Comparison of ENCODE assay signal across 18 cellular contexts in the genomic region with DNA sequence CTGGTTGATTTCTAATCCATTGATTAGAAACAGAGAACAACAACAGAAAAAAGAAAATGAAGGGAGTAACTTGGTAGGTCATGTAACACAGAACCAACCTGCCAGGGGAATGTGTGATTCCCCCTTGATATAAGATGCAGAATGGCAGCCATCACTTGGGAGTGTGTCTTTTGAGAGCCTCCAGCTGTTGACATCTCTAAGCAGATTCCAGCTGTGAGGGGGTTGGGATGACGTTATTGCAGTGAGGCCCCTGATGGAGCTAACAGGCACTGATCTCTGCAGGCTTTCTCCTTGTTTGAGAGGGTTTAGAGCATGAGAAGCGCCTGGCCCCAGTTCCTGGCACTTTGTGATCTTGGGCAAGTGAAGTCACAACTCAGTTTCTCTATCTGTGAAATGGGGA.
DNase-seq lines count a peak whose midpoint lies in the region; TF ChIP-seq lines count a peak whose summit lies in the region.
"Had no signal": no experiment of that assay in that cellular context is flagged by ENCODE, and none has a peak within 500 bp of the region (broad histone marks: within the 10 kb centered on the region; RNA-seq: fewer than 3 reads in every experiment).

No MANE protein-coding gene starts in this region.

- no peak overlapping the region for H2BK120ac ChIP-seq in mesenchymal stem cell (ENCODE audit: low read depth, low read length)

- no peaks in the 10 kb centered on the region for H3K36me3 ChIP-seq in adipocyte (ENCODE audit: control insufficient read depth, insufficient read depth, low read length, severe bottlenecking)
- no peaks in the 10 kb centered on the region for H3K36me3 ChIP-seq in mesenchymal stem cell (ENCODE audit: control insufficient read depth in 1 of 2, insufficient read depth in 2 of 2, low read depth in 1 of 2, low read length in 2 of 2)
- H3K36me3 ChIP-seq in hepatocyte (replicated peaks; ENCODE audit: insufficient read depth, low read depth), result no peaks in the 10 kb centered on the region
- H3K36me3 ChIP-seq: BE2C had no signal

- peaks cover 19% of the 10 kb centered on the region for H3K4me1 ChIP-seq in adipocyte (ENCODE audit: control insufficient read depth, insufficient read depth, low read length)
- peaks cover 5% of the 10 kb centered on the region for H3K4me1 ChIP-seq in mesenchymal stem cell (ENCODE audit: control insufficient read depth, insufficient read depth, low read depth, low read length)
- H3K4me1 ChIP-seq in hepatocyte (ENCODE audit: insufficient read depth), result no peaks in the 10 kb centered on the region
- H3K4me1 ChIP-seq: BE2C had no signal

- TF ChIP-seq CTCF in hepatocyte (IDR thresholded peaks at IDR 0.05; ENCODE audit: poor library complexity), result no peak

- H3K27me3 ChIP-seq in adipocyte (replicated peaks; ENCODE audit: control insufficient read depth, insufficient read depth, low read length) (no peaks in the 10 kb centered on the region), mesenchymal stem cell (ENCODE audit: control insufficient read depth in 1 of 2, insufficient read depth in 1 of 2, low read length in 2 of 2) (no peaks in the 10 kb centered on the region), hepatocyte (no peaks in the 10 kb centered on the region)
- H3K27me3 ChIP-seq: BE2C had no signal

- H3K23ac ChIP-seq in mesenchymal stem cell (ENCODE audit: low read length in 2 of 2), result no peak overlapping the region

- no peak overlapping the region for H3K4me3 ChIP-seq in adipocyte (ENCODE audit: low read length)
- H3K4me3 ChIP-seq in mesenchymal stem cell (ENCODE audit: insufficient read depth in 1 of 2, low read depth in 1 of 2, low read length in 2 of 2), result no peak overlapping the region
- no peak overlapping the region for H3K4me3 ChIP-seq in hepatocyte
- H3K4me3 ChIP-seq: GM12878 had no signal

- no peaks in the 10 kb centered on the region for H4K20me1 ChIP-seq in hepatocyte (ENCODE audit: insufficient read depth, poor library complexity, severe bottlenecking)

- H3K9ac ChIP-seq in adipocyte (ENCODE audit: low read length) (no peak overlapping the region), mesenchymal stem cell (ENCODE audit: low read length) (peak overlapping the region; percentile 69)

- peaks cover 4% of the 10 kb centered on the region for H3K79me1 ChIP-seq in mesenchymal stem cell (replicated peaks; ENCODE audit: low read length, poor library complexity, severe bottlenecking)

- H2BK12ac ChIP-seq in mesenchymal stem cell (ENCODE audit: low read length in 2 of 2), result no peak overlapping the region

- no peaks in the 10 kb centered on the region for H3K9me2 ChIP-seq in hepatocyte (replicated peaks; ENCODE audit: insufficient read depth)

- 68% methylated on average over 2 of the region's 2 CpGs for WGBS in mesenchymal stem cell
- 72% methylated on average over 2 of the region's 2 CpGs for WGBS in hepatocyte (ENCODE audit: low lambda C conversion rate, missing lambda C conversion rate)

- H3K9me3 ChIP-seq in adipocyte (ENCODE audit: control insufficient read depth, low read length) (no peaks in the 10 kb centered on the region), mesenchymal stem cell (ENCODE audit: control insufficient read depth, low read length) (no peaks in the 10 kb centered on the region), hepatocyte (ENCODE audit: low read depth) (no peaks in the 10 kb centered on the region)
- H3K9me3 ChIP-seq: BE2C had no signal

- H3K27ac ChIP-seq in mesenchymal stem cell (ENCODE audit: low read length, poor library complexity, severe bottlenecking) (no peak overlapping the region), hepatocyte (no peak overlapping the region)

- no peak overlapping the region for H2BK5ac ChIP-seq in mesenchymal stem cell (ENCODE audit: low read depth, low read length, poor library complexity, severe bottlenecking)

- H2AFZ ChIP-seq in mesenchymal stem cell (ENCODE audit: low read depth, low read length) (no peak overlapping the region), hepatocyte (no peak overlapping the region)

- DNase-seq in NCI-H82 (lab: John Stamatoyannopoulos, UW) (peak; percentile 69), NCI-H82 treated with DMSO at 0.1 percent for 48 hours (lab: John Stamatoyannopoulos, UW; ENCODE audit: unreplicated experiment) (no peak), adipocyte (ENCODE audit: low read depth) (peak; percentile 12), mesenchymal stem cell (no peak), HK-2 (ENCODE audit: unreplicated experiment) (no peak), activated gamma-delta T cell treated with Interleukin-2 at 50 U/mL for 16 hours (no peak), DMS 273 (lab: John Stamatoyannopoulos, UW; ENCODE audit: unreplicated experiment) (no peak), hepatocyte (ENCODE audit: low spot score) (no peak)
- DNase-seq: 8988T; BE2C; CD4-positive, alpha-beta memory T cell; NCI-H1105; NCI-H2081; NCI-H774; PC-3; RPMI8226; SHP77 treated with DMSO at 0.1 percent for 48 hours had no signal

- H3K14ac ChIP-seq in mesenchymal stem cell (ENCODE audit: low read length in 2 of 2), result no peak overlapping the region

- no peaks in the 10 kb centered on the region for H3K79me2 ChIP-seq in hepatocyte

- no peak overlapping the region for H4K8ac ChIP-seq in mesenchymal stem cell (ENCODE audit: low read length)

- H3K4me2 ChIP-seq in mesenchymal stem cell (ENCODE audit: low read length, poor library complexity, severe bottlenecking) (no peak overlapping the region), hepatocyte (no peak overlapping the region)

- no peak overlapping the region for H4K91ac ChIP-seq in mesenchymal stem cell (ENCODE audit: low read length)

- no peak overlapping the region for H2AK5ac ChIP-seq in mesenchymal stem cell (ENCODE audit: low read length, severe bottlenecking)

- H3K4ac ChIP-seq in mesenchymal stem cell (ENCODE audit: low read depth in 1 of 2, low read length in 2 of 2), result no peak overlapping the region

- H3K18ac ChIP-seq in mesenchymal stem cell (ENCODE audit: low read depth in 1 of 2, low read length in 2 of 2), result no peak overlapping the region

- no peak overlapping the region for H2BK15ac ChIP-seq in mesenchymal stem cell (ENCODE audit: low read depth, poor library complexity, severe bottlenecking)

Comparison
In these comparisons a context has a peak if more than half of its experiments do, and no peak if none do; other contexts are left out.
1. DNase-seq: peak in NCI-H82 (single experiment) and adipocyte (single experiment); none in NCI-H82 treated with DMSO at 0.1 percent for 48 hours (single experiment), mesenchymal stem cell (single experiment), HK-2 (single experiment), activated gamma-delta T cell treated with Interleukin-2 at 50 U/mL for 16 hours (single experiment), DMS 273 (single experiment) and hepatocyte (single experiment).